ENCODE assay signal across 2 cellular contexts in genomic region chr17:18187816-18188761, GRCh38.
TF ChIP-seq lines count a peak whose summit lies in the region.

No MANE protein-coding gene starts in this region.

TF ChIP-seq in A549, 52 proteins besides CTCF, POLR2A, EP300 and RAD21:
- no peak for TF ChIP-seq FOXS1 (CRISPR knock-in tag; IDR thresholded peaks at IDR 0.05)
- no peak for TF ChIP-seq JUNB (IDR thresholded peaks at IDR 0.05)
- no peak for TF ChIP-seq MYC (IDR thresholded peaks at IDR 0.05; ENCODE audit: borderline replicate concordance, low read length)
- TF ChIP-seq FOSL2 (IDR thresholded peaks at IDR 0.05), result no peak
- TF ChIP-seq FOSL2 (CRISPR knock-in tag; IDR thresholded peaks at IDR 0.05), result no peak
- TF ChIP-seq HOXB5 (CRISPR knock-in tag; IDR thresholded peaks at IDR 0.05), result no peak
- TF ChIP-seq ZC3H11A (IDR thresholded peaks at IDR 0.05), result no peak

TF ChIP-seq in K562, 482 proteins besides CTCF, POLR2A, EP300 and RAD21 (continued from another document):
- TF ChIP-seq MAX (CRISPR knock-in tag; IDR thresholded peaks at IDR 0.05), result no peak
- no peak for TF ChIP-seq ZFP1 (CRISPR knock-in tag; IDR thresholded peaks at IDR 0.05)
- TF ChIP-seq RBM39 (optimal IDR thresholded peaks at IDR 0.05; ENCODE audit: low read depth, low read length), result no peak
- TF ChIP-seq ARID3A (IDR thresholded peaks at IDR 0.05; ENCODE audit: borderline replicate concordance, low read depth, low read length), result no peak
- TF ChIP-seq MGA (IDR thresholded peaks at IDR 0.05), result no peak
